ENCODE assay signal across 8 cellular contexts in the genomic region with DNA sequence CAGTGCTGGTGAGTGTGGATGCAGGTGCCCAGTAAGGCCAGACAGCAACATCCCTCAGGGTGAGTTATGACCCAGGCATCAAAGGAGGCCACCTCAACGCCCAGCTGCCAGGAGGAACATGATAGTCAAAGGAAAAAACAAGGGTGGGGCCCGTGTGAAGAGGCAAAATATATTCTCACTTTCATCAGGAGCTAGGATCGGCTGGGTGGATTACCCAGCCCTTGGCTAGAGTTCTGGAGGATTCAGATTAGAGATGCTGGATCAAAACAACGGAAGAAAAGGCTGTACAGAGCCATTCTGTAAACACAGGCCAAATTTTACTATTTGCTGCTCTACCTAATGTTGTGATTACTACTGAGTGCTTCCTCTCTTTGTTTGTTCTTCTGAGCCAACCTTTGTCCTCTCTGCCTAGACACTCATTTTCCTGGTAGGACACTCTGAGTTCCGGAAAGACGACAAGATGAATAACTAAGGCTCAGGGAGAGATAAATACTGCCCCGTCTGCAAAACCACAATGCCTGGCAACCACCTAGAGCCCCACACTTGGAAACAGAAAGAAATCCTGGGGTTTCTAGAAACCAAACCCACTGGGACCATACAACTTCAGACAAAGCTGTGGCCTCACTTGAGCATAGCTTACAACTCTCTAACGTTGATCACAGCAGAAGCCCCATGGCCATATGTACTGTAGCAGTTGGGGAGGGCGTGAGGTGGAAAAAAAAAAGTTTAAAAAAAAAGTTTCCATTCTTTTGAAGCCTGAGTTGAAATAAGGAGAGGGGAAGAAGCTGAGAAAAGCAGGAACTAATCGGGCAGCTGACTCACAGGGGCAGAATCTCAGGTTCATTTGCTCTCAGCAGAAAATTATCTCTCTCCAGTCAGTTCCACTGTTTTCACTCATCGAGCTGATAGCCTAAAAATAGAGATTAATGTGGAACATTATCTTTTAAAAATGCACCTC. TPM values are rescaled to one million over a fixed set of nuclear protein-coding genes. Genes with fewer than 3 reads are reported as not detected.
DNase-seq lines count a peak whose midpoint lies in the region; ATAC-seq and TF ChIP-seq lines count a peak whose summit lies in the region.

No MANE protein-coding gene starts in this region.

- H3K27me3 Mint-ChIP-seq in activated B cell treated with CpG ODN at 0.5 μM for 24 hours, result no peaks in the 10 kb centered on the region

- no peak overlapping the region for H3K4me3 Mint-ChIP-seq in activated B cell treated with CpG ODN at 0.5 μM for 24 hours

- H3K27me3 ChIP-seq in KMS-11 (ENCODE audit: insufficient read depth, low read depth), result no peaks in the 10 kb centered on the region

- no peaks in the 10 kb centered on the region for H3K9me3 Mint-ChIP-seq in activated B cell treated with CpG ODN at 0.5 μM for 24 hours

- TF ChIP-seq CTCF in KMS-11 (conservative IDR thresholded peaks at IDR 0.05; ENCODE audit: low read depth, low read length) (no peak), activated B cell treated with CpG ODN at 0.5 μM for 24 hours (IDR thresholded peaks at IDR 0.05) (no peak)

- peaks cover 75% of the 10 kb centered on the region for H3K4me1 ChIP-seq in KMS-11 (ENCODE audit: low read depth, poor library complexity, severe bottlenecking)

- intact Hi-C loops in activated B cell treated with CpG ODN at 0.5 μM for 24 hours (cut with micrococcal nuclease) (no loop called here), left ventricle myocardium superior (cut with micrococcal nuclease) (no loop called here)

- peak overlapping the region; percentile 15 for H2AFZ ChIP-seq in KMS-11 (ENCODE audit: low read depth)

- POLR2A ChIA-PET in activated B cell treated with CpG ODN at 0.5 μM for 24 hours (lab: Charles Lee), result interaction anchor here (0.7 to 13.0 kb wide), 4 partner anchors 18 to 72 kb away, joined by 3 to 122 read pairs (median 4); a partner anchor contains a TSS

- H3K4me2 ChIP-seq in KMS-11, result peak overlapping the region; percentile 68

- no peak overlapping the region for H3K4me3 ChIP-seq in KMS-11 (IDR thresholded peaks at IDR 0.05; ENCODE audit: insufficient read depth, low read depth, low read length)

- no peaks in the 10 kb centered on the region for H3K36me3 Mint-ChIP-seq in activated B cell treated with CpG ODN at 0.5 μM for 24 hours (ENCODE audit: low read depth)

- ATAC-seq in activated B cell treated with CpG ODN at 0.5 μM for 24 hours (ENCODE audit: low read depth) (peak; percentile 41), left ventricle myocardium superior (peak; percentile 61), GM19035 (IDR thresholded peaks at IDR 0.05; ENCODE audit: unreplicated experiment) (no peak)
- ATAC-seq in stimulated activated naive CD8-positive, alpha-beta T cell treated with anti-CD3 and anti-CD28 coated beads, Interleukin-15, Interleukin-2, amounts not matched to agents 100 U/mL and 50 U/mL, for 24 hours, result peak; percentile 89

- H3K4me1 Mint-ChIP-seq in activated B cell treated with CpG ODN at 0.5 μM for 24 hours, result peaks cover 59% of the 10 kb centered on the region

- no peaks in the 10 kb centered on the region for H3K36me3 ChIP-seq in KMS-11 (ENCODE audit: insufficient read depth)

- no peaks in the 10 kb centered on the region for H4K20me1 ChIP-seq in KMS-11 (ENCODE audit: insufficient read depth)

- H3K27ac Mint-ChIP-seq in activated B cell treated with CpG ODN at 0.5 μM for 24 hours, result peak overlapping the region; percentile 67

- H3K9ac ChIP-seq in KMS-11, result peak overlapping the region; percentile 36

- CTCF ChIA-PET in activated B cell treated with CpG ODN at 0.5 μM for 24 hours (lab: Charles Lee), result interaction anchor here (0.7 kb wide), 1 partner anchor 44 kb away, joined by 3 read pairs; no protein-coding TSS in a partner anchor

- peak; percentile 12 for DNase-seq in activated naive CD4-positive, alpha-beta T cell treated with Interleukin-2 at 50 U/mL for 16 hours
- no peak for DNase-seq in activated naive CD4-positive, alpha-beta T cell treated with anti-CD3 and anti-CD28 coated beads, Interleukin-2, amount 50 U/mL, for 16 hours
- DNase-seq in activated B cell treated with CpG ODN at 0.5 μM for 24 hours, result no peak
- no peak for DNase-seq in left ventricle myocardium superior
- DNase-seq in stimulated activated naive CD8-positive, alpha-beta T cell treated with anti-CD3 and anti-CD28 coated beads, Interleukin-15, Interleukin-2, amounts not matched to agents 100 U/mL and 50 U/mL, for 24 hours, result peak; percentile 19
- DNase-seq in effector CD4-positive, alpha-beta T cell, result no peak

- H3K27ac ChIP-seq in KMS-11, result peak overlapping the region; percentile 70

- H3K79me2 ChIP-seq in KMS-11 (ENCODE audit: insufficient read depth, low read depth), result no peaks in the 10 kb centered on the region

RNA-seq across cellular contexts. Expression of a gene that starts 17.8 kb away (rescaled TPM):
- total RNA-seq in activated B cell treated with CpG ODN at 0.5 μM for 24 hours, result 68.5 and 69.9 TPM in 2 replicates
- total RNA-seq in left ventricle myocardium superior, result 0.20 TPM

Comparison
In these comparisons a context has a peak if more than half of its experiments do, and no peak if none do; other contexts are left out.
1. DNase-seq: peak in activated naive CD4-positive, alpha-beta T cell treated with Interleukin-2 at 50 U/mL for 16 hours (single experiment) and stimulated activated naive CD8-positive, alpha-beta T cell treated with anti-CD3 and anti-CD28 coated beads, Interleukin-15, Interleukin-2, amounts not matched to agents 100 U/mL and 50 U/mL, for 24 hours (single experiment); none in activated naive CD4-positive, alpha-beta T cell treated with anti-CD3 and anti-CD28 coated beads, Interleukin-2, amount 50 U/mL, for 16 hours (single experiment), activated B cell treated with CpG ODN at 0.5 μM for 24 hours (single experiment), left ventricle myocardium superior (single experiment) and effector CD4-positive, alpha-beta T cell (single experiment).
2. RNA of a gene that starts 17.8 kb away (total RNA-seq): 68.5 to 69.9 TPM in activated B cell treated with CpG ODN at 0.5 μM for 24 hours; 0.20 TPM in left ventricle myocardium superior (single experiment); every median in the first group is over 10 times any median in the second.